ENCODE assay signal across 18 cellular contexts in genomic region chr1:9363061-9363471, GRCh38.
DNase-seq lines count a peak whose midpoint lies in the region; ATAC-seq and TF ChIP-seq lines count a peak whose summit lies in the region.
"Had no signal": no experiment of that assay in that cellular context is flagged by ENCODE, and none has a peak within 500 bp of the region (broad histone marks: within the 10 kb centered on the region; RNA-seq: fewer than 3 reads in every experiment).

No MANE protein-coding gene starts in this region.

- BruUV-seq in Caco-2 (replicated peaks; lab: Mats Ljungman, UMichigan): no TSS peak

- TF ChIP-seq EP300 in gastroesophageal sphincter (IDR thresholded peaks at IDR 0.05): no peak

- H3K4me1 ChIP-seq in heart left ventricle (peaks cover 0 to 28% (median 10%) of the 10 kb centered on the region in 12 donors), gastroesophageal sphincter (peaks cover 0 to 83% (median 24%) of the 10 kb centered on the region in 3 donors), uterus (peaks cover 5% of the 10 kb centered on the region in 2 donors), Caco-2 (no peaks in the 10 kb centered on the region)
- H3K4me1 ChIP-seq: right lobe of liver had no signal

- H3K27me3 ChIP-seq in heart left ventricle (no peaks in the 10 kb centered on the region), gastroesophageal sphincter (no peaks in the 10 kb centered on the region), uterus (no peaks in the 10 kb centered on the region), Caco-2 (replicated peaks; ENCODE audit: control insufficient read depth, insufficient read depth, low read length) (no peaks in the 10 kb centered on the region)
- H3K27me3 ChIP-seq: right lobe of liver had no signal

- H3K4me3 ChIP-seq in heart left ventricle (no peak overlapping the region), gastroesophageal sphincter (no peak overlapping the region), uterus (no peak overlapping the region), Caco-2 (ENCODE audit: low read depth, low read length) (no peak overlapping the region)
- H3K4me3 ChIP-seq: right lobe of liver had no signal

- H3K27me3 Mint-ChIP-seq in neural crest cell (ENCODE audit: low read depth): no peaks in the 10 kb centered on the region
- H3K27me3 Mint-ChIP-seq in Caco-2 (ENCODE audit: insufficient read depth, unreplicated experiment): no peaks in the 10 kb centered on the region
- H3K27me3 Mint-ChIP-seq: type B pancreatic cell had no signal

- POLR2A ChIA-PET in Caco-2 (lab: Charles Lee): no interaction called here

- H3K4me1 Mint-ChIP-seq in neural crest cell (no peaks in the 10 kb centered on the region), Caco-2 (ENCODE audit: low read depth, unreplicated experiment) (no peaks in the 10 kb centered on the region)

- ATAC-seq in heart left ventricle: peak in 3 of 4 donors; percentile 16 to 39 (median 20)
- no peak for ATAC-seq in Right ventricle myocardium inferior
- no peak for ATAC-seq in gastroesophageal sphincter
- no peak for ATAC-seq in GM19351 (IDR thresholded peaks at IDR 0.05; ENCODE audit: unreplicated experiment)
- ATAC-seq in GM21381 (IDR thresholded peaks at IDR 0.05; ENCODE audit: unreplicated experiment): no peak
- ATAC-seq: left lobe of liver had no signal

- no peak overlapping the region for H3K4me3 Mint-ChIP-seq in neural crest cell
- no peak overlapping the region for H3K4me3 Mint-ChIP-seq in Caco-2 (ENCODE audit: unreplicated experiment)
- H3K4me3 Mint-ChIP-seq: type B pancreatic cell had no signal

- TF ChIP-seq POLR2A in heart left ventricle (IDR thresholded peaks at IDR 0.05): no peak
- no peak for TF ChIP-seq POLR2A in gastroesophageal sphincter (IDR thresholded peaks at IDR 0.05)
- no peak for TF ChIP-seq POLR2A in uterus (IDR thresholded peaks at IDR 0.05)

- H3K27ac Mint-ChIP-seq in neural crest cell (ENCODE audit: unreplicated experiment): peak overlapping the region; percentile 27
- no peak overlapping the region for H3K27ac Mint-ChIP-seq in Caco-2 (ENCODE audit: unreplicated experiment)
- H3K27ac Mint-ChIP-seq: type B pancreatic cell had no signal

- 80 to 87% (median 84%) methylated on average over 8 of the region's 8 CpGs for WGBS in heart left ventricle, 4 donors
- WGBS in gastroesophageal sphincter (ENCODE audit: low coverage in 1 of 2), 2 donors: 100% methylated on average over 2 of the region's 8 CpGs; no CpG with 5 or more reads in 1 of the 2 donors

- H3K9me3 ChIP-seq in heart left ventricle (no peaks in the 10 kb centered on the region), gastroesophageal sphincter (no peaks in the 10 kb centered on the region), uterus (no peaks in the 10 kb centered on the region), Caco-2 (no peaks in the 10 kb centered on the region)
- H3K9me3 ChIP-seq: right lobe of liver had no signal

- intact Hi-C loops in heart left ventricle (cut with DNase I) (no loop called here), Right ventricle myocardium inferior (cut with DNase I) (no loop called here), uterus (cut with DNase I; ENCODE audit: low total_unique reads) (no loop called here), Caco-2 (cut with micrococcal nuclease; ENCODE audit: unreplicated experiment) (no loop called here)

- H3K36me3 ChIP-seq in heart left ventricle (peaks cover 0 to 19% (median 13%) of the 10 kb centered on the region in 9 donors), gastroesophageal sphincter (peaks cover 0 to 26% of the 10 kb centered on the region in 2 donors), uterus (no peaks in the 10 kb centered on the region), Caco-2 (ENCODE audit: control insufficient read depth, insufficient read depth, low read length) (no peaks in the 10 kb centered on the region)

- TF ChIP-seq CTCF in heart left ventricle (IDR thresholded peaks at IDR 0.05) (no peak), gastroesophageal sphincter (IDR thresholded peaks at IDR 0.05) (no peak), neural crest cell (conservative IDR thresholded peaks at IDR 0.05) (no peak), uterus (IDR thresholded peaks at IDR 0.05) (no peak), Caco-2 (IDR thresholded peaks at IDR 0.05; ENCODE audit: insufficient read depth in 1 of 2, low read depth in 1 of 2, low read length in 1 of 2, severe bottlenecking in 1 of 2, unreplicated experiment in 1 of 2) (no peak)

- peak overlapping the region in 1 of 12 donors; percentile 38 for H3K27ac ChIP-seq in heart left ventricle
- peak overlapping the region in 3 of 4 donors; percentile 78 to 97 (median 90) for H3K27ac ChIP-seq in gastroesophageal sphincter
- peak overlapping the region; percentile 48 to 50 for H3K27ac ChIP-seq in uterus
- H3K27ac ChIP-seq: KMS-11, right lobe of liver had no signal

- DNase-seq in heart left ventricle: no peak
- no peak for DNase-seq in Right ventricle myocardium inferior (ENCODE audit: missing footprints)
- DNase-seq in neural crest cell (ENCODE audit: low read depth, low spot score): no peak
- no peak for DNase-seq in uterus
- no peak for DNase-seq in Caco-2
- DNase-seq: activated effector memory CD4-positive, alpha-beta T cell treated with anti-CD3 and anti-CD28 coated beads, Interleukin-2, amount 50 U/mL, for 16 hours; NCI-H1105 treated with DMSO at 0.1 percent for 48 hours; right lobe of liver; SHP77 treated with DMSO at 0.1 percent for 48 hours; stimulated activated CD4-positive, alpha-beta T cell treated with anti-CD3 and anti-CD28 coated beads, Interleukin-2, amount 100 ng/mL, for 48 hours; T-helper 2 cell had no signal

- CTCF ChIA-PET in Caco-2 (lab: Charles Lee): no interaction called here

- H3K36me3 Mint-ChIP-seq in neural crest cell (ENCODE audit: low read depth) (no peaks in the 10 kb centered on the region), Caco-2 (ENCODE audit: insufficient read depth, unreplicated experiment) (peaks cover 6% of the 10 kb centered on the region)
- H3K36me3 Mint-ChIP-seq: type B pancreatic cell had no signal

- no peaks in the 10 kb centered on the region for H3K9me3 Mint-ChIP-seq in neural crest cell
- H3K9me3 Mint-ChIP-seq in Caco-2 (ENCODE audit: unreplicated experiment): no peaks in the 10 kb centered on the region
- H3K9me3 Mint-ChIP-seq: dendritic cell treated with granulocyte-macrophage colony-stimulating factor and Interleukin-4, amounts not matched to agents 40 ng/mL and 50 ng/mL, for 4 days; type B pancreatic cell had no signal

Comparison
In these comparisons a context has a peak if more than half of its experiments do, and no peak if none do; other contexts are left out.
1. ATAC-seq: peak in heart left ventricle (3 of 4); none in Right ventricle myocardium inferior (single experiment), gastroesophageal sphincter (single experiment), GM19351 (single experiment) and GM21381 (single experiment).